24 cellular contexts compared by ENCODE assay signal in the genomic region with DNA sequence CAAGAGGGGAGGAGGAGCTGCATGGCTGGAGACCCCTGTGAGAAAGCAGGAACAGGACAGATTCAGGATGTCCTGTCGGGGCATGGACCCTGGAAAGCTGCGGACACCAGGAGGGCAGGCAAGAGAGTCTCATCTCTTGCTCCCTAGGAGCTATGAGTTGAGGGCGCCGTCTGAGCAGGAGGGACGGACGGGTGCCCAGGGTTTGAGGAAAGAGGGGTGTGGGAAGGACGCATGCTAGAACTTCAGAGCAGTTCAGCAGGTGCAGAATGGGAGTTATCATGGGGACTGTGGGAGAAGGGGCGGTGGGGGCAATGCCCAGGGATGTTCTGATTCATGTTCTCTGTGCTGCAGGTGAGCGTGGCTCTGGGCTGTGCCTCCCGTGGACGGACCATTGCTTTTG. TPM values are rescaled to one million over a fixed set of nuclear protein-coding genes. Genes with fewer than 3 reads are reported as not detected.
"Had no signal": no experiment of that assay in that cellular context is flagged by ENCODE, and none has a peak within 500 bp of the region (broad histone marks: within the 10 kb centered on the region; RNA-seq: fewer than 3 reads in every experiment).

No MANE protein-coding gene starts in this region.

- H3K36me3 ChIP-seq: heart left ventricle, right lobe of liver, upper lobe of right lung had no signal

- H3K4me1 ChIP-seq: right lobe of liver, upper lobe of right lung had no signal

- H3K36me3 Mint-ChIP-seq: activated naive CD4-positive, alpha-beta T cell treated with anti-CD3 and anti-CD28 coated beads, Interleukin-2, amount 50 U/mL, for 24 hours; stimulated activated effector memory CD8-positive, alpha-beta T cell treated with anti-CD3 and anti-CD28 coated beads, Interleukin-12 subunit alpha, Interleukin-12 subunit beta, amount 100 ng/mL, for 72 hours had no signal

- H3K27ac Mint-ChIP-seq: activated CD4-positive, alpha-beta memory T cell treated with anti-CD3 and anti-CD28 coated beads, Interleukin-2, amount 10 ng/mL, durations not matched to agents 7 days and 5 days; activated naive CD4-positive, alpha-beta T cell treated with anti-CD3 and anti-CD28 coated beads, Interleukin-2, amount 50 U/mL, for 24 hours; activated T-helper 1 cell treated with anti-CD3 and anti-CD28 coated beads, Interleukin-12 subunit alpha, Interleukin-12 subunit beta, Interleukin-2, Interleukin-4 antibody, amounts not matched to agents 30 ng/mL and 10 ng/mL and 1 ng/mL, durations not matched to agents 14 hours and 24 hours and 36 hours; stimulated activated effector memory CD8-positive, alpha-beta T cell treated with anti-CD3 and anti-CD28 coated beads, Interleukin-12 subunit alpha, Interleukin-12 subunit beta, amount 100 ng/mL, for 72 hours had no signal

- H3K4me3 ChIP-seq: heart left ventricle, mucosa of descending colon, right lobe of liver, skin epidermis, upper lobe of right lung had no signal

- H3K27me3 Mint-ChIP-seq: activated naive CD4-positive, alpha-beta T cell treated with anti-CD3 and anti-CD28 coated beads, Interleukin-2, amount 50 U/mL, for 24 hours had no signal

- H3K4me3 Mint-ChIP-seq: activated CD4-positive, alpha-beta memory T cell treated with anti-CD3 and anti-CD28 coated beads, Interleukin-2, amount 10 ng/mL, durations not matched to agents 7 days and 5 days; activated T-helper 1 cell treated with anti-CD3 and anti-CD28 coated beads, Interleukin-12 subunit alpha, Interleukin-12 subunit beta, Interleukin-2, Interleukin-4 antibody, amounts not matched to agents 30 ng/mL and 10 ng/mL and 1 ng/mL, durations not matched to agents 14 hours and 24 hours and 36 hours; neural crest cell; stimulated activated effector memory CD8-positive, alpha-beta T cell treated with anti-CD3 and anti-CD28 coated beads, Interleukin-12 subunit alpha, Interleukin-12 subunit beta, amount 100 ng/mL, for 72 hours had no signal

- FAIRE-seq: bronchial epithelial cell, islet of Langerhans had no signal

- H3K27ac ChIP-seq: heart left ventricle, right lobe of liver, skin epidermis, upper lobe of right lung had no signal

- H3K9me3 ChIP-seq: heart left ventricle, mucosa of descending colon, right lobe of liver, upper lobe of right lung had no signal

- ATAC-seq: heart left ventricle; left colon; mucosa of descending colon; right lobe of liver; stimulated activated effector memory CD8-positive, alpha-beta T cell treated with anti-CD3 and anti-CD28 coated beads, Interleukin-12 subunit alpha, Interleukin-12 subunit beta, amount 100 ng/mL, for 72 hours; upper lobe of right lung had no signal

- H3K9me3 Mint-ChIP-seq: activated CD4-positive, alpha-beta memory T cell treated with anti-CD3 and anti-CD28 coated beads, Interleukin-2, amount 10 ng/mL, durations not matched to agents 7 days and 5 days; activated naive CD4-positive, alpha-beta T cell treated with anti-CD3 and anti-CD28 coated beads, Interleukin-2, amount 50 U/mL, for 24 hours; activated T-helper 1 cell treated with anti-CD3 and anti-CD28 coated beads, Interleukin-12 subunit alpha, Interleukin-12 subunit beta, Interleukin-2, Interleukin-4 antibody, amounts not matched to agents 30 ng/mL and 10 ng/mL and 1 ng/mL, durations not matched to agents 14 hours and 24 hours and 36 hours; neural crest cell; stimulated activated effector memory CD8-positive, alpha-beta T cell treated with anti-CD3 and anti-CD28 coated beads, Interleukin-12 subunit alpha, Interleukin-12 subunit beta, amount 100 ng/mL, for 72 hours had no signal

- H3K27me3 ChIP-seq: right lobe of liver, upper lobe of right lung had no signal

- DNase-seq: activated CD4-positive, alpha-beta memory T cell treated with anti-CD3 and anti-CD28 coated beads, Interleukin-2, amount 10 ng/mL, durations not matched to agents 7 days and 5 days; activated CD4-positive, alpha-beta T cell treated with anti-CD3 and anti-CD28 coated beads for 4 hours; activated CD4-positive, CD25-positive, alpha-beta regulatory T cell; activated gamma-delta T cell; amniotic stem cell; cerebellar nuclear complex; left colon; mesenchymal stem cell; mucosa of descending colon; occipital lobe; stimulated activated CD4-positive, alpha-beta T cell treated with anti-CD3 and anti-CD28 coated beads, Interleukin-2, amount 100 ng/mL, for 24 hours; upper lobe of right lung had no signal

RNA-seq across cellular contexts. Expression of a gene that starts 24.8 kb away (rescaled TPM):
- total RNA-seq: bronchial epithelial cell, fibroblast of villous mesenchyme, left colon, mucosa of descending colon, upper lobe of right lung had no signal

RNA-seq across cellular contexts. Expression of a gene that starts 25.5 kb away (rescaled TPM):
- total RNA-seq: activated CD4-positive, alpha-beta memory T cell treated with anti-CD3 and anti-CD28 coated beads, Interleukin-2, amount 10 ng/mL, durations not matched to agents 7 days and 5 days; activated T-helper 1 cell treated with anti-CD3 and anti-CD28 coated beads, Interleukin-12 subunit alpha, Interleukin-12 subunit beta, Interleukin-2, Interleukin-4 antibody, amounts not matched to agents 30 ng/mL and 10 ng/mL and 1 ng/mL, durations not matched to agents 14 hours and 24 hours and 36 hours; bronchial epithelial cell; epithelial cell of proximal tubule; fibroblast of villous mesenchyme; heart left ventricle; left colon; mucosa of descending colon; neural crest cell; occipital lobe; right lobe of liver; T-helper 1 cell treated with Interleukin-12 subunit alpha and Interleukin-12 subunit beta and Interleukin-4 antibody, amounts not matched to agents 30 ng/mL and 1 ng/mL, for 36 hours; upper lobe of right lung had no signal
- polyA plus RNA-seq: heart left ventricle had no signal
